In genomic region chr9:89359636-89360315, GRCh38 we compare ENCODE assay signal across 13 cellular contexts. TPM values are rescaled to one million over a fixed set of nuclear protein-coding genes. Genes with fewer than 3 reads are reported as not detected.
DNase-seq lines count a peak whose midpoint lies in the region; ATAC-seq and TF ChIP-seq lines count a peak whose summit lies in the region.
"Had no signal": no experiment of that assay in that cellular context is flagged by ENCODE, and none has a peak within 500 bp of the region (broad histone marks: within the 10 kb centered on the region; RNA-seq: fewer than 3 reads in every experiment).

No MANE protein-coding gene starts in this region.

- H3K4me3 ChIP-seq in testis, result no peak overlapping the region
- H3K4me3 ChIP-seq: K562, skin epidermis, thoracic aorta had no signal

- CTCF ChIA-PET in activated naive CD4-positive, alpha-beta T cell treated with anti-CD3 and anti-CD28 coated beads for 36 hours (lab: Charles Lee), result interaction anchor here (0.6 to 1.5 kb wide), 2 partner anchors 189 to 1266 kb away, joined by 3 to 4 read pairs; no protein-coding TSS in a partner anchor
- CTCF ChIA-PET in activated CD4-positive, alpha-beta memory T cell treated with anti-CD3 and anti-CD28 coated beads, Interleukin-2, amount 10 ng/mL, durations not matched to agents 7 days and 5 days (lab: Charles Lee), result no interaction called here

- TF ChIP-seq CTCF in testis (IDR thresholded peaks at IDR 0.05), result no peak

- no peaks in the 10 kb centered on the region for H3K9me3 Mint-ChIP-seq in activated naive CD4-positive, alpha-beta T cell treated with anti-CD3 and anti-CD28 coated beads for 36 hours
- no peaks in the 10 kb centered on the region for H3K9me3 Mint-ChIP-seq in activated CD4-positive, alpha-beta memory T cell treated with anti-CD3 and anti-CD28 coated beads, Interleukin-2, amount 10 ng/mL, durations not matched to agents 7 days and 5 days
- no peaks in the 10 kb centered on the region for H3K9me3 Mint-ChIP-seq in immature natural killer cell
- H3K9me3 Mint-ChIP-seq: dendritic cell treated with granulocyte-macrophage colony-stimulating factor and Interleukin-4, amounts not matched to agents 40 ng/mL and 50 ng/mL, for 4 days had no signal

- no peaks in the 10 kb centered on the region for H3K4me1 ChIP-seq in testis

- no peaks in the 10 kb centered on the region for H3K9me3 ChIP-seq in testis
- H3K9me3 ChIP-seq: thoracic aorta had no signal

- peaks cover 49% of the 10 kb centered on the region for H3K36me3 Mint-ChIP-seq in activated naive CD4-positive, alpha-beta T cell treated with anti-CD3 and anti-CD28 coated beads for 36 hours (ENCODE audit: low read depth)
- peaks cover 62% of the 10 kb centered on the region for H3K36me3 Mint-ChIP-seq in activated CD4-positive, alpha-beta memory T cell treated with anti-CD3 and anti-CD28 coated beads, Interleukin-2, amount 10 ng/mL, durations not matched to agents 7 days and 5 days (ENCODE audit: low read depth)
- H3K36me3 Mint-ChIP-seq in immature natural killer cell, result peaks cover 21 to 55% (median 31%) of the 10 kb centered on the region in 3 donors

- intact Hi-C loops in activated naive CD4-positive, alpha-beta T cell treated with anti-CD3 and anti-CD28 coated beads for 36 hours (cut with micrococcal nuclease), result no loop called here
- intact Hi-C loops in testis (cut with DNase I; ENCODE audit: low total_unique reads), result no loop called here

- DNase-seq in activated naive CD4-positive, alpha-beta T cell treated with anti-CD3 and anti-CD28 coated beads for 36 hours, result no peak
- DNase-seq in activated naive CD4-positive, alpha-beta T cell (lab: John Stamatoyannopoulos, UW), result no peak
- DNase-seq in activated CD4-positive, alpha-beta memory T cell treated with anti-CD3 and anti-CD28 coated beads, Interleukin-2, amount 10 ng/mL, durations not matched to agents 7 days and 5 days, result no peak
- no peak for DNase-seq in immature natural killer cell
- DNase-seq in testis, result peak; percentile 11
- no peak for DNase-seq in NOMO-1 treated with DMSO at 0.1 percent for 48 hours (lab: John Stamatoyannopoulos, UW; ENCODE audit: unreplicated experiment)
- DNase-seq in C1 segment of cervical spinal cord (lab: John Stamatoyannopoulos, UW), result no peak

- peak overlapping the region; percentile 21 for H3K27ac Mint-ChIP-seq in activated naive CD4-positive, alpha-beta T cell treated with anti-CD3 and anti-CD28 coated beads for 36 hours
- peak overlapping the region; percentile 37 for H3K27ac Mint-ChIP-seq in activated CD4-positive, alpha-beta memory T cell treated with anti-CD3 and anti-CD28 coated beads, Interleukin-2, amount 10 ng/mL, durations not matched to agents 7 days and 5 days
- H3K27ac Mint-ChIP-seq in immature natural killer cell, result peak overlapping the region; percentile 73 to 86 (median 80)
- H3K27ac Mint-ChIP-seq: dendritic cell treated with granulocyte-macrophage colony-stimulating factor and Interleukin-4, amounts not matched to agents 40 ng/mL and 50 ng/mL, for 4 days had no signal

- POLR2A ChIA-PET in activated CD4-positive, alpha-beta memory T cell treated with anti-CD3 and anti-CD28 coated beads, Interleukin-2, amount 10 ng/mL, durations not matched to agents 7 days and 5 days (lab: Charles Lee), result interaction anchor here (1.1 to 1.6 kb wide), 2 partner anchors 14 to 46 kb away, joined by 3 to 6 read pairs; no protein-coding TSS in a partner anchor

- ATAC-seq in GM21723 (IDR thresholded peaks at IDR 0.05; ENCODE audit: unreplicated experiment), result no peak
- ATAC-seq: K562 had no signal

- H3K36me3 ChIP-seq in testis (ENCODE audit: low read depth, missing control alignments), result no peaks in the 10 kb centered on the region

- WGBS in testis, 2 donors, result 76 to 81% methylated on average over 8 of the region's 8 CpGs

- H3K27ac ChIP-seq in testis, result no peak overlapping the region
- H3K27ac ChIP-seq: C4-2B, thoracic aorta had no signal

- no peak for TF ChIP-seq POLR2A in testis (IDR thresholded peaks at IDR 0.05)

- no peaks in the 10 kb centered on the region for H3K27me3 ChIP-seq in testis

- H3K4me1 Mint-ChIP-seq in activated naive CD4-positive, alpha-beta T cell treated with anti-CD3 and anti-CD28 coated beads for 36 hours (ENCODE audit: low read depth), result no peaks in the 10 kb centered on the region
- peaks cover 27% of the 10 kb centered on the region for H3K4me1 Mint-ChIP-seq in activated CD4-positive, alpha-beta memory T cell treated with anti-CD3 and anti-CD28 coated beads, Interleukin-2, amount 10 ng/mL, durations not matched to agents 7 days and 5 days
- peaks cover 22 to 25% of the 10 kb centered on the region in 2 donors for H3K4me1 Mint-ChIP-seq in immature natural killer cell

- no peak overlapping the region for H3K4me3 Mint-ChIP-seq in activated naive CD4-positive, alpha-beta T cell treated with anti-CD3 and anti-CD28 coated beads for 36 hours
- H3K4me3 Mint-ChIP-seq in activated CD4-positive, alpha-beta memory T cell treated with anti-CD3 and anti-CD28 coated beads, Interleukin-2, amount 10 ng/mL, durations not matched to agents 7 days and 5 days, result no peak overlapping the region
- no peak overlapping the region for H3K4me3 Mint-ChIP-seq in immature natural killer cell
- H3K4me3 Mint-ChIP-seq: dendritic cell treated with granulocyte-macrophage colony-stimulating factor and Interleukin-4, amounts not matched to agents 40 ng/mL and 50 ng/mL, for 4 days had no signal

- H3K27me3 Mint-ChIP-seq in activated naive CD4-positive, alpha-beta T cell treated with anti-CD3 and anti-CD28 coated beads for 36 hours (ENCODE audit: low read depth), result no peaks in the 10 kb centered on the region
- H3K27me3 Mint-ChIP-seq in activated CD4-positive, alpha-beta memory T cell treated with anti-CD3 and anti-CD28 coated beads, Interleukin-2, amount 10 ng/mL, durations not matched to agents 7 days and 5 days, result no peaks in the 10 kb centered on the region
- H3K27me3 Mint-ChIP-seq in immature natural killer cell (ENCODE audit: low read depth in 3 of 3), result peaks cover 2 to 17% (median 14%) of the 10 kb centered on the region in 3 donors
- H3K27me3 Mint-ChIP-seq: dendritic cell treated with granulocyte-macrophage colony-stimulating factor and Interleukin-4, amounts not matched to agents 40 ng/mL and 50 ng/mL, for 4 days had no signal

RNA-seq across cellular contexts. Expression of gene SECISBP2, which starts 41.5 kb away (rescaled TPM):
- total RNA-seq in activated naive CD4-positive, alpha-beta T cell treated with anti-CD3 and anti-CD28 coated beads for 36 hours, result 10 to 100 TPM; 42.8 to 45.8 TPM
- 10 to 100 TPM; 35.2 to 35.7 TPM for total RNA-seq in activated CD4-positive, alpha-beta memory T cell treated with anti-CD3 and anti-CD28 coated beads, Interleukin-2, amount 10 ng/mL, durations not matched to agents 7 days and 5 days
- polyA plus RNA-seq in immature natural killer cell (10 to 100 TPM in 1 of 3 donors, 1 to 10 TPM in 2; 3.9 to 16.4 (median 9.7) TPM), testis (ENCODE audit: insufficient read depth, low read depth, low replicate concordance) (145 TPM)
- total RNA-seq in testis, result 100 to 1,000 TPM; 127 to 176 TPM

RNA-seq across cellular contexts. Expression of gene CKS2, which starts 48.8 kb away (rescaled TPM):
- 100 to 1,000 TPM; 278 to 292 TPM for total RNA-seq in activated naive CD4-positive, alpha-beta T cell treated with anti-CD3 and anti-CD28 coated beads for 36 hours
- 100 to 1,000 TPM; 175 to 180 TPM for total RNA-seq in activated CD4-positive, alpha-beta memory T cell treated with anti-CD3 and anti-CD28 coated beads, Interleukin-2, amount 10 ng/mL, durations not matched to agents 7 days and 5 days
- polyA plus RNA-seq in immature natural killer cell (10 to 100 TPM; 34.4 to 48.9 (median 45.9) TPM), testis (ENCODE audit: insufficient read depth, low read depth, low replicate concordance) (415 TPM)
- 100 to 1,000 TPM; 200 to 222 TPM for total RNA-seq in testis

Comparison
In these comparisons a context has a peak if more than half of its experiments do, and no peak if none do; other contexts are left out.
1. H3K27ac Mint-ChIP-seq: peak in every context shown above with its lines; median percentile 80 in immature natural killer cell; 37 in activated CD4-positive, alpha-beta memory T cell treated with anti-CD3 and anti-CD28 coated beads, Interleukin-2, amount 10 ng/mL, durations not matched to agents 7 days and 5 days; 21 in activated naive CD4-positive, alpha-beta T cell treated with anti-CD3 and anti-CD28 coated beads for 36 hours.